ENCODE assay signal across 30 cellular contexts in the genomic region with DNA sequence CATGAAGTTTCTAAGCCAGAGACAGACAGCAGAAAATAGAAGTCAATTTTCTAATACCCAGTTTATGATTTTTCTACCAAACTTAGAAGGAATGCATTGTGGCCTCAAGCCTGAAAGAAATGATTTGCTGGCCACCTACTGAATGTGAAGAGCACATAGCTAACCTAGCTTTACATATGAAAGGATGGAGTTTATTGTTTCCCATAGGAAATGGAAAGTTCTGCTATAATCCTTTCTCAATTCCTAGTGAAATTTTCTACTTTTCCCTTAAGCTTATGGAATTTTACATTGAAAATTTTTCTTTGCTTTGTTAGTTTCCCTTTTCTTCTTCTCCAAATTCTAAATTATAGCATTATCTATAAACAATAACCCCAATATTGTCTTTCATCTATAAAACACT.
"Had no signal": no experiment of that assay in that cellular context is flagged by ENCODE, and none has a peak within 500 bp of the region (broad histone marks: within the 10 kb centered on the region; RNA-seq: fewer than 3 reads in every experiment).

No MANE protein-coding gene starts in this region.

- H3K36me3 ChIP-seq: esophagus squamous epithelium, heart right ventricle, left lung, neural progenitor cell, ovary, sigmoid colon, spleen, suprapubic skin, transverse colon, vagina had no signal

- H3K4me3 ChIP-seq: esophagus squamous epithelium, heart right ventricle, left lung, mucosa of descending colon, neural progenitor cell, ovary, psoas muscle, sigmoid colon, spleen, suprapubic skin, transverse colon, vagina had no signal

- H3K4me3 Mint-ChIP-seq: effector memory CD8-positive, alpha-beta T cell; mesothelial cell of epicardium; naive B cell; natural killer cell treated with Interleukin-12 subunit alpha and Interleukin-12 subunit beta and Interleukin-15 and Interleukin-18, amount 100 ng/mL, for 72 hours; neural progenitor cell; stimulated activated naive B cell treated with anti-CD40 and anti-IgM and Interleukin-4, amounts not matched to agents 10 μg/mL and 1 μg/mL and 100 μg/mL, for 72 hours; stimulated activated naive CD8-positive, alpha-beta T cell treated with anti-CD3 and anti-CD28 coated beads, Interleukin-15, Interleukin-2, amounts not matched to agents 100 ng/mL and 50 ng/mL, for 24 hours had no signal

- H3K4me2 ChIP-seq: neural progenitor cell had no signal

- ATAC-seq: effector memory CD8-positive, alpha-beta T cell; heart right ventricle; left cardiac atrium; left lung; mucosa of descending colon; natural killer cell treated with Interleukin-12 subunit alpha and Interleukin-12 subunit beta and Interleukin-15 and Interleukin-18, amount 100 ng/mL, for 72 hours; psoas muscle; right cardiac atrium; stimulated activated naive B cell treated with anti-CD40 and anti-IgM and Interleukin-4, amounts not matched to agents 10 μg/mL and 1 μg/mL and 100 μg/mL, for 72 hours had no signal

- H3K9me3 ChIP-seq: esophagus squamous epithelium, mucosa of descending colon, ovary, psoas muscle, suprapubic skin, transverse colon, vagina had no signal

- H3K27me3 ChIP-seq: esophagus squamous epithelium, heart right ventricle, left lung, neural progenitor cell, ovary, sigmoid colon, spleen, suprapubic skin, transverse colon, vagina had no signal

- FAIRE-seq: islet of Langerhans had no signal

- DNase-seq: cortex of kidney; effector memory CD8-positive, alpha-beta T cell; erythroblast; esophagus squamous epithelium; foreskin melanocyte; glutamatergic neuron; heart right ventricle; hippocampal formation; left cardiac atrium; left lung; mesenchymal stem cell; mucosa of descending colon; naive B cell; occipital lobe; ovary; posterior cingulate gyrus; psoas muscle; right cardiac atrium; sigmoid colon; spleen; stimulated activated CD4-positive, alpha-beta T cell treated with anti-CD3 and anti-CD28 coated beads, Interleukin-2, amount 100 ng/mL, for 48 hours; stimulated activated naive B cell treated with anti-CD40 and anti-IgM and Interleukin-4, amounts not matched to agents 10 μg/mL and 1 μg/mL and 100 μg/mL, for 72 hours; transverse colon had no signal

- H3K36me3 Mint-ChIP-seq: mesothelial cell of epicardium; naive B cell; natural killer cell treated with Interleukin-12 subunit alpha and Interleukin-12 subunit beta and Interleukin-15 and Interleukin-18, amount 100 ng/mL, for 72 hours; neural progenitor cell; stimulated activated naive B cell treated with anti-CD40 and anti-IgM and Interleukin-4, amounts not matched to agents 10 μg/mL and 1 μg/mL and 100 μg/mL, for 72 hours had no signal

- H2AFZ ChIP-seq: neural progenitor cell had no signal

- H3K27ac ChIP-seq: esophagus squamous epithelium, heart right ventricle, left lung, neural progenitor cell, ovary, psoas muscle, sigmoid colon, spleen, suprapubic skin, transverse colon, vagina had no signal

- H3K4me1 Mint-ChIP-seq: naive B cell; neural progenitor cell; stimulated activated naive B cell treated with anti-CD40 and anti-IgM and Interleukin-4, amounts not matched to agents 10 μg/mL and 1 μg/mL and 100 μg/mL, for 72 hours had no signal

- H3K4me1 ChIP-seq: esophagus squamous epithelium, heart right ventricle, left lung, psoas muscle, sigmoid colon, spleen, transverse colon, vagina had no signal

- H3K27ac Mint-ChIP-seq: effector memory CD8-positive, alpha-beta T cell; mesothelial cell of epicardium; natural killer cell treated with Interleukin-12 subunit alpha and Interleukin-12 subunit beta and Interleukin-15 and Interleukin-18, amount 100 ng/mL, for 72 hours; neural progenitor cell; stimulated activated naive B cell treated with anti-CD40 and anti-IgM and Interleukin-4, amounts not matched to agents 10 μg/mL and 1 μg/mL and 100 μg/mL, for 72 hours; stimulated activated naive CD8-positive, alpha-beta T cell treated with anti-CD3 and anti-CD28 coated beads, Interleukin-15, Interleukin-2, amounts not matched to agents 100 ng/mL and 50 ng/mL, for 24 hours had no signal

- H3K9ac ChIP-seq: neural progenitor cell had no signal

- H3K9me3 Mint-ChIP-seq: naive B cell; natural killer cell treated with Interleukin-12 subunit alpha and Interleukin-12 subunit beta and Interleukin-15 and Interleukin-18, amount 100 ng/mL, for 72 hours; stimulated activated naive CD8-positive, alpha-beta T cell treated with anti-CD3 and anti-CD28 coated beads, Interleukin-15, Interleukin-2, amounts not matched to agents 100 ng/mL and 50 ng/mL, for 24 hours had no signal

- H3K27me3 Mint-ChIP-seq: effector memory CD8-positive, alpha-beta T cell; naive B cell; natural killer cell treated with Interleukin-12 subunit alpha and Interleukin-12 subunit beta and Interleukin-15 and Interleukin-18, amount 100 ng/mL, for 72 hours; stimulated activated naive B cell treated with anti-CD40 and anti-IgM and Interleukin-4, amounts not matched to agents 10 μg/mL and 1 μg/mL and 100 μg/mL, for 72 hours; stimulated activated naive CD8-positive, alpha-beta T cell treated with anti-CD3 and anti-CD28 coated beads, Interleukin-15, Interleukin-2, amounts not matched to agents 100 ng/mL and 50 ng/mL, for 24 hours had no signal
